ENCODE assay signal across 8 cellular contexts in the genomic region with DNA sequence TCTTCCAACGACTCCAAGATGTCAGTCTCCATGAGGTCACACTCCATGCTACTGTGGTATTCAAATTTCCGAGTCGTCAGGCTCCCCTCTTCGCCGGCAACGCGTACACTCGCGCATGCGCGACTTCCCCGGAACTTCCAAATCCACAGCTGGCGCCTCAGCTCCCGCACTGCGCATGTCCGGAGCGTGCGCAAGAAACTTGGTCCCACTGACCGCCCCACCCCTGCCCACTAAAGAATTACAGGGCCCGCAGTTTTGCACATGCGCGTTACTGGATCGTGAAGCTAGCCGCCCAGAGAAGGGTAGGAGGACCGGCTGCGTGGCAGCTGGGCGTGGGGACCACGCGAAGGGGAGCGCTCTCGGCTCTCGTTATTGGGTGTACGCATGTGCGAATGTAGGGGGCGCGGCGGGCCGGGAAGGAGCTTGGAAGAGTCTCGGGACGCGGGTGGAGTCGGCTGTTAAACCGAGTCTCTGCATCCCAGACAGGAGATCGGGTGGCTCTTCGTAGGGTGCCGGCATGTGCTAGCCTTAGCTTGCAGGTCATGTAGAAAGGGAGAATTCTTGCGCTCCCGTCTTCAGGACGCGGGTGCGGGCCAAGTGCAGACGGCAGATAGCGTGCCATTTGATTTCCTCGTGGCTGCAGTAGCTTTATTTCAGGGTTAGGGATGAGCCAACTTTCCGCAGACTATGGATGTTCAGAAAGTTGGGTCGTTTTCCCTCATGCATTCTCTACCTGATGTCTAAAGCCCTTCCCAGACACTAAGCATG.
DNase-seq lines count a peak whose midpoint lies in the region; ATAC-seq and TF ChIP-seq lines count a peak whose summit lies in the region.

A gene (minus strand): TSS at position 125 of the 768 bp plus-strand sequence. CDS start 78 bp downstream, at position 47.

- peak within 1 kb of the TSS; percentile 82 for H3K27ac ChIP-seq in C4-2B

- no peak for TF ChIP-seq CTCF in C4-2B (conservative IDR thresholded peaks at IDR 0.05)

- ATAC-seq in GM19351 (IDR thresholded peaks at IDR 0.05; ENCODE audit: unreplicated experiment) (peak; percentile 84), HG03521 (IDR thresholded peaks at IDR 0.05; ENCODE audit: unreplicated experiment) (peak; percentile 90)

- DNase-seq in NCI-H748 (lab: John Stamatoyannopoulos, UW; ENCODE audit: unreplicated experiment) (peak; percentile 96), dedifferentiated amniotic fluid mesenchymal stem cell (ENCODE audit: extremely low spot score) (peak; percentile 99), left kidney (ENCODE audit: low read depth, low spot score) (peak; percentile 100)
- DNase-seq in activated CD4-positive, alpha-beta T cell treated with anti-CD3 and anti-CD28 coated beads, Interleukin-2, amount 50 U/mL, for 1 hour: peak; percentile 99
- peak; percentile 99 for DNase-seq in stimulated activated CD4-positive, alpha-beta T cell treated with anti-CD3 and anti-CD28 coated beads, Interleukin-2, amount 100 ng/mL, for 24 hours

Comparison
In these comparisons a context has a peak if more than half of its experiments do, and no peak if none do; other contexts are left out.
1. Peak in every context shown above with its lines: DNase-seq, ATAC-seq and H3K27ac ChIP-seq.